Comparison of ENCODE assay signal across 8 cellular contexts in the genomic region with DNA sequence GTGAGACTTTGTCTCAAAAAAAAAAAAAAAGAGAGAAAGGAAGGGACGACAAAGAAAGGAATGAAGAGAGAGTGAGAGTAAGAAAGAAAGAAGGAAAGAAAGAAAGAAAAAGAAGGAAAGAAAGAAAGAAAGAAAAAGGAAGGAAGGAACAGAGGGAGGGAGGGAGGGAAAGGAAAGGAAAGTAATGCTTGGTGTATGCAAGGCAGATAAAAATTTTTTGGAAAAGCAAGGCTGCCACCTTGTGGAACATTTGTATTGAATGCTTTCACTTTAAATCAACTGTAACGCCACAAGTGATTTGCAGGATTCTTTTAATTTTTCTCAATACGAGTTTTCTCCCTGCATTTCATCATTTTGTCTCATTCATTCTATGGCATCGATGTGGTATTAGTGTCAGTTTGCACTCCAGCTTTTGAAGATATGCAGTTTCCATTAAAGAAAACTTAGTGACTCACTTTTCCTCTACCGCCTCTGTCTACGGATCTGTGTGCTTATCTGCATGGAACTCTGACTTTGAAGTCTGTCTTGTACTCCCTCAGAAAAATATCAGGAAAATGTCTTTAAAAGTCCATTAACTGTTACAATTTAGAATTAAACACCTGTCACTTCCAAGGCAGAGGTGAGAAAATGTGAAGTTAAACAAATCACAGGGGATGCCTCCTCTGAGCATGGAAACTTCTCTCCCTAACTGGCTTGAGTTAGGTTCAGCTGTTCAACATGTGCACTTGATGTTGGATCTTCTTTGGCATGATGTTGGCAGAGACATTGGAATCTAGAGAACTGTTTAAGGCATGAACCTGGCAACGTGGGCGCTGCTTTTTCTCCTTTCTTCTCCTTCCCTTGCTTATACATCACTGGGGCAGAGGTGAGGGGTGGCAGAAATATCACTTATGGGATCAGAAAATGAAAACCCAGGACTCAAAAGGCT. TPM values are rescaled to one million over a fixed set of nuclear protein-coding genes. Genes with fewer than 3 reads are reported as not detected.
DNase-seq lines count a peak whose midpoint lies in the region; ATAC-seq and TF ChIP-seq lines count a peak whose summit lies in the region.

No MANE protein-coding gene starts in this region.

- no peaks in the 10 kb centered on the region for H3K36me3 ChIP-seq in cardiac muscle cell

- in situ Hi-C loops in KBM-7 (cut with MboI; ENCODE audit: low pct_unique_long_range_greater_than_20kb, low sequenced_read_pairs) = loop anchor here (25.0 kb wide), 1 partner anchor 192 kb away; no protein-coding TSS in a partner anchor

- no peak overlapping the region for H3K27ac ChIP-seq in cardiac muscle cell

- H3K27me3 ChIP-seq in cardiac muscle cell = no peaks in the 10 kb centered on the region

- no peak overlapping the region for H3K4me3 Mint-ChIP-seq in activated naive CD8-positive, alpha-beta T cell treated with anti-CD3 and anti-CD28 coated beads, Interleukin-2, amount 50 U/mL, for 24 hours

- peaks cover 12% of the 10 kb centered on the region for H3K4me1 Mint-ChIP-seq in activated naive CD8-positive, alpha-beta T cell treated with anti-CD3 and anti-CD28 coated beads, Interleukin-2, amount 50 U/mL, for 24 hours

- no peaks in the 10 kb centered on the region for H3K36me3 Mint-ChIP-seq in activated naive CD8-positive, alpha-beta T cell treated with anti-CD3 and anti-CD28 coated beads, Interleukin-2, amount 50 U/mL, for 24 hours (ENCODE audit: low read depth)

- peaks cover 3% of the 10 kb centered on the region for H3K27me3 Mint-ChIP-seq in activated naive CD8-positive, alpha-beta T cell treated with anti-CD3 and anti-CD28 coated beads, Interleukin-2, amount 50 U/mL, for 24 hours

- H3K9me3 ChIP-seq in cardiac muscle cell (ENCODE audit: low read depth) = no peaks in the 10 kb centered on the region

- TF ChIP-seq CTCF in cardiac muscle cell (IDR thresholded peaks at IDR 0.05; ENCODE audit: low read depth, low read length) = peak; percentile 44

- H3K4me3 ChIP-seq in cardiac muscle cell = no peak overlapping the region

- peak; percentile 58 for ATAC-seq in activated naive CD8-positive, alpha-beta T cell treated with anti-CD3 and anti-CD28 coated beads, Interleukin-2, amount 50 U/mL, for 24 hours
- no peak for ATAC-seq in HG02840 (IDR thresholded peaks at IDR 0.05; ENCODE audit: low FRiP score, unreplicated experiment)

- H3K9me3 Mint-ChIP-seq in activated naive CD8-positive, alpha-beta T cell treated with anti-CD3 and anti-CD28 coated beads, Interleukin-2, amount 50 U/mL, for 24 hours = no peaks in the 10 kb centered on the region

- peaks cover 6% of the 10 kb centered on the region for H3K4me1 ChIP-seq in cardiac muscle cell (ENCODE audit: low read depth)

- H3K27ac Mint-ChIP-seq in activated naive CD8-positive, alpha-beta T cell treated with anti-CD3 and anti-CD28 coated beads, Interleukin-2, amount 50 U/mL, for 24 hours = no peak overlapping the region

- peak; percentile 59 for DNase-seq in GF-D8 (lab: John Stamatoyannopoulos, UW)
- peak; percentile 86 for DNase-seq in KBM-7
- DNase-seq in OCI-M1 (lab: John Stamatoyannopoulos, UW) = peak; percentile 81
- DNase-seq in activated naive CD8-positive, alpha-beta T cell treated with anti-CD3 and anti-CD28 coated beads, Interleukin-2, amount 50 U/mL, for 24 hours = peak; percentile 36
- peak; percentile 79 to 86 for DNase-seq in cardiac muscle cell (ENCODE audit: low read depth in 1 of 2, low spot score in 1 of 2)
- peak; percentile 43 for DNase-seq in pulmonary artery endothelial cell (ENCODE audit: low read depth, low spot score)
- no peak for DNase-seq in islet precursor cell

RNA-seq across cellular contexts. Expression of a gene that starts 20.0 kb away (rescaled TPM):
- total RNA-seq in cardiac muscle cell = 36.1 and 38.5 TPM in 2 replicates
- polyA plus RNA-seq in cardiac muscle cell = 27.9 and 28.8 TPM in 2 replicates
- 75.3 and 113 TPM in 2 replicates for total RNA-seq in pulmonary artery endothelial cell
